ENCODE assay signal across 14 cellular contexts in genomic region chr7:80630611-80631010, GRCh38. TPM values are rescaled to one million over a fixed set of nuclear protein-coding genes. Genes with fewer than 3 reads are reported as not detected.
DNase-seq lines count a peak whose midpoint lies in the region; ATAC-seq and TF ChIP-seq lines count a peak whose summit lies in the region.
"Had no signal": no experiment of that assay in that cellular context is flagged by ENCODE, and none has a peak within 500 bp of the region (broad histone marks: within the 10 kb centered on the region; RNA-seq: fewer than 3 reads in every experiment).

No MANE protein-coding gene starts in this region.

- WGBS in hepatocyte (ENCODE audit: low lambda C conversion rate, missing lambda C conversion rate) = 56% methylated on average over 4 of the region's 4 CpGs

- H3K79me2 ChIP-seq in hepatocyte = no peaks in the 10 kb centered on the region
- no peaks in the 10 kb centered on the region for H3K79me2 ChIP-seq in MM.1S (ENCODE audit: low read length)

- peak overlapping the region; percentile 59 for H3K4me2 ChIP-seq in hepatocyte
- H3K4me2 ChIP-seq in MM.1S (ENCODE audit: low read depth, low read length) = no peak overlapping the region

- no peaks in the 10 kb centered on the region for H4K20me1 ChIP-seq in hepatocyte (ENCODE audit: insufficient read depth, poor library complexity, severe bottlenecking)
- no peaks in the 10 kb centered on the region for H4K20me1 ChIP-seq in MM.1S (ENCODE audit: insufficient read depth, low read length)
- H4K20me1 ChIP-seq: BLaER1 treated with 17β-estradiol and CSF1 and Interleukin-3, amounts not matched to agents 10 nM and 100 nM had no signal

- no peaks in the 10 kb centered on the region for H3K36me3 ChIP-seq in hepatocyte (replicated peaks; ENCODE audit: insufficient read depth, low read depth)
- H3K36me3 ChIP-seq in MM.1S (replicated peaks; ENCODE audit: insufficient read depth, low read length) = no peaks in the 10 kb centered on the region
- H3K36me3 ChIP-seq in H7 (replicated peaks; ENCODE audit: control insufficient read depth, insufficient read depth, low read length) = no peaks in the 10 kb centered on the region
- H3K36me3 ChIP-seq: BLaER1 treated with 17β-estradiol and CSF1 and Interleukin-3, amounts not matched to agents 10 nM and 100 nM had no signal

- no peak for TF ChIP-seq CTCF in hepatocyte (IDR thresholded peaks at IDR 0.05; ENCODE audit: poor library complexity)
- no peak for TF ChIP-seq CTCF in MM.1S (IDR thresholded peaks at IDR 0.05; ENCODE audit: low read length)

- H3K9me2 ChIP-seq in hepatocyte (replicated peaks; ENCODE audit: insufficient read depth) (no peaks in the 10 kb centered on the region), MM.1S (replicated peaks; ENCODE audit: insufficient read depth, low read length) (no peaks in the 10 kb centered on the region)

- H3K27ac ChIP-seq in hepatocyte = no peak overlapping the region
- H3K27ac ChIP-seq in MM.1S (ENCODE audit: low read length) = no peak overlapping the region
- H3K27ac ChIP-seq: BLaER1 treated with 17β-estradiol and CSF1 and Interleukin-3, amounts not matched to agents 10 nM and 100 nM had no signal

- H3K9me3 ChIP-seq in hepatocyte (ENCODE audit: low read depth) = no peaks in the 10 kb centered on the region
- no peaks in the 10 kb centered on the region for H3K9me3 ChIP-seq in MM.1S (replicated peaks; ENCODE audit: insufficient read depth, low read length)

- peak overlapping the region; percentile 7 for H2AFZ ChIP-seq in hepatocyte
- H2AFZ ChIP-seq in MM.1S (ENCODE audit: low read length) = no peak overlapping the region

- DNase-seq in DMS153 treated with DMSO at 0.1 percent for 48 hours (lab: John Stamatoyannopoulos, UW; ENCODE audit: unreplicated experiment) (peak; percentile 53), NCI-H1105 (lab: John Stamatoyannopoulos, UW) (peak; percentile 89), RPMI7951 (ENCODE audit: low read depth) (peak; percentile 65), hepatocyte (ENCODE audit: low spot score) (peak; percentile 32), MM.1S (no peak), hippocampal formation (lab: John Stamatoyannopoulos, UW) (no peak), H7 (no peak)
- DNase-seq: activated CD4-positive, alpha-beta T cell treated with anti-CD3 and anti-CD28 coated beads for 36 hours; cerebellar nuclear complex; MV-4-11 had no signal

- H3K4me3 ChIP-seq in hepatocyte (no peak overlapping the region), MM.1S (ENCODE audit: low read length) (no peak overlapping the region), H7 (ENCODE audit: insufficient read depth, low read depth, low read length) (no peak overlapping the region)
- H3K4me3 ChIP-seq: BLaER1 treated with 17β-estradiol and CSF1 and Interleukin-3, amounts not matched to agents 10 nM and 100 nM had no signal

- H3K27me3 ChIP-seq in hepatocyte (no peaks in the 10 kb centered on the region), MM.1S (replicated peaks; ENCODE audit: insufficient read depth, low read length) (no peaks in the 10 kb centered on the region), H7 (ENCODE audit: control insufficient read depth, insufficient read depth, low read length) (no peaks in the 10 kb centered on the region)

- H3K9ac ChIP-seq in MM.1S (ENCODE audit: low read length) = no peak overlapping the region
- H3K9ac ChIP-seq: BLaER1 treated with 17β-estradiol and CSF1 and Interleukin-3, amounts not matched to agents 10 nM and 100 nM had no signal

- H3K4me1 ChIP-seq in hepatocyte (ENCODE audit: insufficient read depth) = peaks cover 5% of the 10 kb centered on the region
- no peaks in the 10 kb centered on the region for H3K4me1 ChIP-seq in MM.1S (ENCODE audit: low read length)

- no peaks in the 10 kb centered on the region for H3F3A ChIP-seq in MM.1S (ENCODE audit: insufficient read depth, low read length)

- ATAC-seq in HG03354 (IDR thresholded peaks at IDR 0.05; ENCODE audit: poor library complexity, severe bottlenecking, unreplicated experiment) = no peak
- ATAC-seq: activated CD4-positive, alpha-beta T cell treated with anti-CD3 and anti-CD28 coated beads for 36 hours; left lobe of liver had no signal

RNA-seq across cellular contexts. Expression of gene CD36, which starts 7.8 kb away (rescaled TPM):
- 6.5 and 11.4 TPM in 2 replicates for total RNA-seq in RPMI7951 (2014; rRNA removed; shearing (Covaris generic))
- total RNA-seq in hepatocyte = 16.3 and 22.6 TPM in 2 replicates
- 4.2 and 5.4 TPM in 2 replicates for polyA plus RNA-seq in hepatocyte
- under 0.01 TPM in 1 of 2 replicates, not detected in the other for total RNA-seq in H7 (2014; rRNA removed; shearing (Covaris generic))
- total RNA-seq: activated CD4-positive, alpha-beta T cell treated with anti-CD3 and anti-CD28 coated beads for 36 hours; activated T-helper 2 cell treated with anti-CD3 and anti-CD28 coated beads, Interferon-gamma antibody, Interleukin-2, Interleukin-4, amounts not matched to agents 10 μg/mL and 5 μg/mL and 100 μg/mL, durations not matched to agents 14 hours and 24 hours and 36 hours had no signal

Comparison
In these comparisons a context has a peak if more than half of its experiments do, and no peak if none do; other contexts are left out.
1. DNase-seq: peak in DMS153 treated with DMSO at 0.1 percent for 48 hours (single experiment), NCI-H1105 (single experiment), RPMI7951 (single experiment) and hepatocyte (single experiment); none in MM.1S (single experiment), hippocampal formation (0 of 2) and H7 (single experiment).